ENCODE assay signal across 1 cellular context in genomic region chr14:20305265-20306078, GRCh38.
TF ChIP-seq lines count a peak whose summit lies in the region.

Gene TTC5 (minus strand): TSS chr14:20305951. CDS start chr14:20305937, 14 bp downstream.

TF ChIP-seq in K562, 482 proteins besides CTCF, POLR2A, EP300 and RAD21 (continued from another document and continues in another):
- TF ChIP-seq USF2 (CRISPR knock-in tag; IDR thresholded peaks at IDR 0.05) (no peak), ZNF592 (IDR thresholded peaks at IDR 0.05) (no peak), CTCFL (IDR thresholded peaks at IDR 0.05; ENCODE audit: borderline replicate concordance, insufficient read depth, low read depth, low read length, poor library complexity, severe bottlenecking) (peak; percentile 74), HES1 (IDR thresholded peaks at IDR 0.05; ENCODE audit: low read depth) (no peak), SRF (CRISPR knock-in tag; IDR thresholded peaks at IDR 0.05) (no peak), PHF21A (IDR thresholded peaks at IDR 0.05; ENCODE audit: borderline replicate concordance, low read depth) (no peak), ZKSCAN8 (CRISPR knock-in tag; IDR thresholded peaks at IDR 0.05) (no peak), RNF219 (CRISPR knock-in tag; IDR thresholded peaks at IDR 0.05) (no peak), RBFOX2 (IDR thresholded peaks at IDR 0.05; ENCODE audit: low read depth, low read length) (no peak), TAF1 (IDR thresholded peaks at IDR 0.05; ENCODE audit: control insufficient read depth, extremely low read depth, insufficient read depth, low read length, severe bottlenecking) (no peak), SRSF1 (IDR thresholded peaks at IDR 0.05; ENCODE audit: low read depth, low read length) (no peak), PML (IDR thresholded peaks at IDR 0.05; ENCODE audit: low read length) (no peak), CREB3 (tag; conservative IDR thresholded peaks at IDR 0.05; ENCODE audit: low read depth) (no peak), ZNF263 (CRISPR knock-in tag; IDR thresholded peaks at IDR 0.05; ENCODE audit: borderline replicate concordance) (no peak), DPF2 (IDR thresholded peaks at IDR 0.05) (no peak; the same call in 1 of the 2 replicates), TBL1XR1 (IDR thresholded peaks at IDR 0.05; ENCODE audit: low read length in 2 of 2) (no peak), ERF (CRISPR knock-in tag; IDR thresholded peaks at IDR 0.05) (no peak), ZBTB17 (CRISPR knock-in tag; IDR thresholded peaks at IDR 0.05) (no peak), ZNF778 (CRISPR knock-in tag; IDR thresholded peaks at IDR 0.05) (no peak), BDP1 (IDR thresholded peaks at IDR 0.05; ENCODE audit: insufficient read depth, insufficient read length) (no peak), PHTF2 (CRISPR knock-in tag; IDR thresholded peaks at IDR 0.05) (no peak), DMBX1 (CRISPR knock-in tag; IDR thresholded peaks at IDR 0.05; ENCODE audit: borderline replicate concordance) (no peak), MECOM (CRISPR knock-in tag; IDR thresholded peaks at IDR 0.05) (no peak), ZNF3 (CRISPR knock-in tag; IDR thresholded peaks at IDR 0.05) (no peak), GATAD2B (IDR thresholded peaks at IDR 0.05; ENCODE audit: borderline replicate concordance) (no peak), HNRNPLL (IDR thresholded peaks at IDR 0.05; ENCODE audit: low read depth, low read length, poor library complexity, severe bottlenecking) (no peak), ZNF217 (CRISPR knock-in tag; IDR thresholded peaks at IDR 0.05) (no peak), SOX6 (IDR thresholded peaks at IDR 0.05) (peak; percentile 38; the same call in 1 of the 2 replicates), ETS1 (conservative IDR thresholded peaks at IDR 0.05; ENCODE audit: control insufficient read depth, low read depth, low read length) (no peak), ELF1 (tag; IDR thresholded peaks at IDR 0.05) (no peak), EZH2 (IDR thresholded peaks at IDR 0.05; ENCODE audit: borderline replicate concordance, low read depth, low read length) (no peak), ZNF165 (CRISPR knock-in tag; IDR thresholded peaks at IDR 0.05; ENCODE audit: borderline replicate concordance) (no peak), STAT5A (IDR thresholded peaks at IDR 0.05; ENCODE audit: borderline replicate concordance, low read length) (no peak), CBX2 (IDR thresholded peaks at IDR 0.05; ENCODE audit: insufficient read depth, low read length, poor library complexity, severe bottlenecking) (no peak), TSC22D4 (tag; IDR thresholded peaks at IDR 0.05) (no peak), NFATC3 (IDR thresholded peaks at IDR 0.05) (no peak), MED1 (CRISPR knock-in tag; IDR thresholded peaks at IDR 0.05; ENCODE audit: borderline replicate concordance) (no peak), ZSCAN29 (IDR thresholded peaks at IDR 0.05) (no peak), MCM5 (IDR thresholded peaks at IDR 0.05; ENCODE audit: low read depth) (no peak), ZNF740 (CRISPR knock-in tag; IDR thresholded peaks at IDR 0.05) (0 out of 2 replicates have a peak, but pooled peaks have one; percentile 5), ZNF740 (tag; IDR thresholded peaks at IDR 0.05) (peak in 1 of 2 experiments; percentile 60; a peak in 1 of 4 replicates), CEBPZ (IDR thresholded peaks at IDR 0.05; ENCODE audit: borderline replicate concordance, low read depth, low read length) (no peak), FOSL1 (tag; conservative IDR thresholded peaks at IDR 0.05) (no peak), KLF16 (IDR thresholded peaks at IDR 0.05) (no peak), CTBP1 (IDR thresholded peaks at IDR 0.05; ENCODE audit: borderline replicate concordance) (peak; percentile 68; the same call in 1 of the 2 replicates), SMAD2 (IDR thresholded peaks at IDR 0.05; ENCODE audit: low read depth, low read length) (no peak), BRD4 (IDR thresholded peaks at IDR 0.05) (no peak), ZKSCAN3 (CRISPR knock-in tag; IDR thresholded peaks at IDR 0.05) (no peak), UBTF (IDR thresholded peaks at IDR 0.05; ENCODE audit: borderline replicate concordance in 1 of 2, low read depth in 2 of 2, low read length in 2 of 2) (no peak)
